Comparison of ENCODE assay signal across 8 cellular contexts in genomic region chr5:171386861-171387254, GRCh38. TPM values are rescaled to one million over a fixed set of nuclear protein-coding genes. Genes with fewer than 3 reads are reported as not detected.
DNase-seq lines count a peak whose midpoint lies in the region; TF ChIP-seq lines count a peak whose summit lies in the region.

No MANE protein-coding gene starts in this region.

- H3K4me1 ChIP-seq in KMS-11 (ENCODE audit: low read depth, poor library complexity, severe bottlenecking) (peaks cover 24% of the 10 kb centered on the region), mammary epithelial cell (ENCODE audit: insufficient read depth, low read length) (peaks cover 26% of the 10 kb centered on the region)

- H3K36me3 Mint-ChIP-seq in mesothelial cell of epicardium: peaks cover 7% of the 10 kb centered on the region

- peak overlapping the region; percentile 99 for H3K27ac Mint-ChIP-seq in mesothelial cell of epicardium

- H2AFZ ChIP-seq in KMS-11 (ENCODE audit: low read depth) (peak overlapping the region; percentile 63), mammary epithelial cell (ENCODE audit: low read depth, low read length) (peak overlapping the region; percentile 97)

- CTCF ChIA-PET in mammary epithelial cell (lab: Charles Lee; ENCODE audit: low non-redundant PET): no interaction called here

- DNase-seq in ELR (ENCODE audit: low read depth): peak; percentile 43
- no peak for DNase-seq in mammary epithelial cell
- DNase-seq in mesothelial cell of epicardium (ENCODE audit: low spot score in 2 of 2, unreplicated experiment in 2 of 2): peak in 1 of 2 experiments; percentile 43
- no peak for DNase-seq in NCI-H1694 (lab: John Stamatoyannopoulos, UW)
- no peak for DNase-seq in stimulated activated CD4-positive, alpha-beta T cell treated with anti-CD3 and anti-CD28 coated beads, Interleukin-4, amount 100 ng/mL, for 24 hours
- DNase-seq in activated CD8-positive, alpha-beta memory T cell treated with anti-CD3 and anti-CD28 coated beads for 24 hours: no peak
- no peak for DNase-seq in stimulated activated CD8-positive, alpha-beta memory T cell treated with anti-CD3 and anti-CD28 coated beads, Interleukin-4, amount 100 ng/mL, for 48 hours

- peak overlapping the region; percentile 95 for H3K4me3 Mint-ChIP-seq in mesothelial cell of epicardium

- H3K9ac ChIP-seq in KMS-11 (peak overlapping the region; percentile 97), mammary epithelial cell (ENCODE audit: insufficient read depth, low read length) (peak overlapping the region; percentile 99)

- intact Hi-C loops in mammary epithelial cell (cut with micrococcal nuclease): no loop called here

- H3K9me3 Mint-ChIP-seq in mesothelial cell of epicardium: no peaks in the 10 kb centered on the region

- H3K27me3 ChIP-seq in KMS-11 (ENCODE audit: insufficient read depth, low read depth) (no peaks in the 10 kb centered on the region), mammary epithelial cell (ENCODE audit: insufficient read depth, low read length) (no peaks in the 10 kb centered on the region)

- no peak for TF ChIP-seq CTCF in KMS-11 (conservative IDR thresholded peaks at IDR 0.05; ENCODE audit: low read depth, low read length)
- no peak for TF ChIP-seq CTCF in mammary epithelial cell (conservative IDR thresholded peaks at IDR 0.05 in 1 of 2, IDR thresholded peaks at IDR 0.05 in 1 of 2; ENCODE audit: extremely low read depth in 1 of 2, insufficient read depth in 1 of 2, low read depth in 1 of 2, low read length in 2 of 2)
- no peak for TF ChIP-seq CTCF in mesothelial cell of epicardium (IDR thresholded peaks at IDR 0.05; ENCODE audit: unreplicated experiment)

- in situ Hi-C loops in mammary epithelial cell (cut with MboI; ENCODE audit: low sequenced_read_pairs in 2 of 2): no loop called here

- peaks cover 30% of the 10 kb centered on the region for H3K4me1 Mint-ChIP-seq in mesothelial cell of epicardium

- 3% methylated on average over 16 of the region's 16 CpGs for WGBS in mammary epithelial cell (ENCODE audit: low coverage, missing lambda C conversion rate)

- no peaks in the 10 kb centered on the region for H3K9me3 ChIP-seq in mammary epithelial cell (replicated peaks; ENCODE audit: insufficient read depth, low read length)

- H3K4me2 ChIP-seq in KMS-11 (peak overlapping the region; percentile 36; the same call in 1 of the 2 replicates), mammary epithelial cell (ENCODE audit: insufficient read depth, low read depth, low read length) (peak overlapping the region; percentile 93)

- TSS peak; percentile 89 for BruUV-seq in mammary epithelial cell (replicated peaks; lab: Mats Ljungman, UMichigan)

- H3K4me3 ChIP-seq in KMS-11 (IDR thresholded peaks at IDR 0.05; ENCODE audit: insufficient read depth, low read depth, low read length): no peak overlapping the region
- peak overlapping the region; percentile 75 to 95 (median 92) for H3K4me3 ChIP-seq in mammary epithelial cell (replicated peaks in 1 of 3; ENCODE audit: insufficient read depth in 1 of 3, low read depth in 2 of 3, low read length in 3 of 3)

- dilution Hi-C loops in mammary epithelial cell (cut with HindIII; ENCODE audit: low sequenced_read_pairs): no loop called here

- H3K27ac ChIP-seq in KMS-11 (peak overlapping the region; percentile 74), mammary epithelial cell (ENCODE audit: insufficient read depth, low read depth, low read length) (peak overlapping the region; percentile 93)

- H4K20me1 ChIP-seq in KMS-11 (ENCODE audit: insufficient read depth) (peaks cover 34% of the 10 kb centered on the region), mammary epithelial cell (ENCODE audit: insufficient read depth, low read length) (peaks cover 31% of the 10 kb centered on the region)

- H3K79me2 ChIP-seq in KMS-11 (ENCODE audit: insufficient read depth, low read depth) (peaks cover 42% of the 10 kb centered on the region), mammary epithelial cell (ENCODE audit: insufficient read depth, low read length) (peaks cover 48% of the 10 kb centered on the region)

- no peaks in the 10 kb centered on the region for H3K27me3 Mint-ChIP-seq in mesothelial cell of epicardium (ENCODE audit: low read depth)

- H3K36me3 ChIP-seq in KMS-11 (ENCODE audit: insufficient read depth) (peaks cover 19% of the 10 kb centered on the region; the same call in 1 of the 2 replicates), mammary epithelial cell (ENCODE audit: insufficient read depth, low read length) (peaks cover 18% of the 10 kb centered on the region)

RNA-seq across cellular contexts. Expression of gene NPM1, which starts 0.8 kb away (rescaled TPM):
- total RNA-seq in mammary epithelial cell (1,000 to 10,000 TPM in 1 of 2 donors, 100 to 1,000 TPM in 1; 697 to 1,594 TPM), mesothelial cell of epicardium (1,674 to 1,837 TPM (median 1,792 TPM) in 3 replicates)
- polyA plus RNA-seq in mammary epithelial cell: 4,940 TPM
- polyA minus RNA-seq in mammary epithelial cell: 938 TPM

RNA-seq across cellular contexts. Expression of gene FGF18, which starts 32.6 kb away (rescaled TPM):
- total RNA-seq in mammary epithelial cell (under 1 TPM in 1 of 2 donors, not detected in 1; 0.24 TPM), mesothelial cell of epicardium (10.2 to 11.7 TPM (median 11.3 TPM) in 3 replicates)
- not detected for polyA plus RNA-seq in mammary epithelial cell
- not detected for polyA minus RNA-seq in mammary epithelial cell
